Comparison of ENCODE assay signal across 15 cellular contexts in genomic region chr3:147318900-147319299, GRCh38.
"Had no signal": no experiment of that assay in that cellular context is flagged by ENCODE, and none has a peak within 500 bp of the region (broad histone marks: within the 10 kb centered on the region; RNA-seq: fewer than 3 reads in every experiment).

No MANE protein-coding gene starts in this region.

- H3K27ac ChIP-seq: ascending aorta, breast epithelium, right atrium auricular region, tibial nerve had no signal

- ATAC-seq: activated T-cell treated with anti-CD3 and anti-CD28 coated beads, Interleukin-2, amount 50 U/mL, for 72 hours had no signal

- H3K4me3 ChIP-seq: ascending aorta, breast epithelium, right atrium auricular region, tibial nerve had no signal

- H3K9me3 ChIP-seq: ascending aorta, breast epithelium, right atrium auricular region, tibial nerve had no signal

- H3K27me3 ChIP-seq: ascending aorta, breast epithelium, right atrium auricular region, tibial nerve had no signal

- H3K36me3 ChIP-seq: ascending aorta, breast epithelium, right atrium auricular region, tibial nerve had no signal

- DNase-seq: activated CD4-positive, alpha-beta T cell treated with anti-CD3 and anti-CD28 coated beads, Interleukin-2, amount 50 U/mL, for 1 hour; activated CD4-positive, CD25-positive, alpha-beta regulatory T cell treated with anti-CD3 and anti-CD28 coated beads, Interleukin-2, amount 50 U/mL, for 72 hours; activated CD8-positive, alpha-beta memory T cell treated with anti-CD3 and anti-CD28 coated beads, Interleukin-2, amount 50 U/mL, for 48 hours; activated effector memory CD4-positive, alpha-beta T cell treated with anti-CD3 and anti-CD28 coated beads, Interleukin-2, amount 50 U/mL, for 16 hours; activated naive CD4-positive, alpha-beta T cell treated with anti-CD3 and anti-CD28 coated beads, Interleukin-2, amount 50 U/mL, for 16 hours; activated T-cell treated with anti-CD3 and anti-CD28 coated beads, Interleukin-2, amount 50 U/mL, for 72 hours; cortex of kidney; naive B cell; small intestine; stimulated activated CD4-positive, alpha-beta T cell treated with anti-CD3 and anti-CD28 coated beads, Interleukin-15, amount 100 ng/mL, for 24 hours; stimulated activated CD4-positive, alpha-beta T cell treated with anti-CD3 and anti-CD28 coated beads, Interleukin-2, amount 100 ng/mL, for 48 hours had no signal

- H3K4me1 ChIP-seq: ascending aorta, breast epithelium, right atrium auricular region, tibial nerve had no signal
